ENCODE assay signal across 1 cellular context in the genomic region with DNA sequence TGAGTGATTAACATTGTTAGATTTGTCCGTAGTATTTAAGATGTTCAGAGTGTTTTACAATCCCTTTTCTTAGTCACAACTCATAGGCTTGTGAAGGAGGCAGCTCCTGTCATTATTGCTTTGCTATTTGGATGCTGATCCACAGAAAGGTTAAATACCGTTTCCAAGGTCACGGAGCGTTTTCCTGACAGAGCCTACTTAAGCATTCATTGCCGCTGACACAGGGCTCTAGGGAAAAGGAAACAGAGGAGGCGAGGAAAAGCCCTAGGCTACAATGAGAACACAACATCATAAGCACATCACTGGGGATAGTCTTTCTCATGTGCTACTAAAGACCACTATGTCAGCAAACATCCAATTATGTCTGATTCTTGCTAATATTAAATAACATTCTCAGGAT.
A peak's percentile ranks its signal among the peaks of the same experiment; 100 is the strongest.
TF ChIP-seq lines count a peak whose summit lies in the region.

No MANE protein-coding gene starts in this region.

TF ChIP-seq in neural cell, 6 proteins besides CTCF, POLR2A, EP300 and RAD21:
- TF ChIP-seq, protein P1, sequence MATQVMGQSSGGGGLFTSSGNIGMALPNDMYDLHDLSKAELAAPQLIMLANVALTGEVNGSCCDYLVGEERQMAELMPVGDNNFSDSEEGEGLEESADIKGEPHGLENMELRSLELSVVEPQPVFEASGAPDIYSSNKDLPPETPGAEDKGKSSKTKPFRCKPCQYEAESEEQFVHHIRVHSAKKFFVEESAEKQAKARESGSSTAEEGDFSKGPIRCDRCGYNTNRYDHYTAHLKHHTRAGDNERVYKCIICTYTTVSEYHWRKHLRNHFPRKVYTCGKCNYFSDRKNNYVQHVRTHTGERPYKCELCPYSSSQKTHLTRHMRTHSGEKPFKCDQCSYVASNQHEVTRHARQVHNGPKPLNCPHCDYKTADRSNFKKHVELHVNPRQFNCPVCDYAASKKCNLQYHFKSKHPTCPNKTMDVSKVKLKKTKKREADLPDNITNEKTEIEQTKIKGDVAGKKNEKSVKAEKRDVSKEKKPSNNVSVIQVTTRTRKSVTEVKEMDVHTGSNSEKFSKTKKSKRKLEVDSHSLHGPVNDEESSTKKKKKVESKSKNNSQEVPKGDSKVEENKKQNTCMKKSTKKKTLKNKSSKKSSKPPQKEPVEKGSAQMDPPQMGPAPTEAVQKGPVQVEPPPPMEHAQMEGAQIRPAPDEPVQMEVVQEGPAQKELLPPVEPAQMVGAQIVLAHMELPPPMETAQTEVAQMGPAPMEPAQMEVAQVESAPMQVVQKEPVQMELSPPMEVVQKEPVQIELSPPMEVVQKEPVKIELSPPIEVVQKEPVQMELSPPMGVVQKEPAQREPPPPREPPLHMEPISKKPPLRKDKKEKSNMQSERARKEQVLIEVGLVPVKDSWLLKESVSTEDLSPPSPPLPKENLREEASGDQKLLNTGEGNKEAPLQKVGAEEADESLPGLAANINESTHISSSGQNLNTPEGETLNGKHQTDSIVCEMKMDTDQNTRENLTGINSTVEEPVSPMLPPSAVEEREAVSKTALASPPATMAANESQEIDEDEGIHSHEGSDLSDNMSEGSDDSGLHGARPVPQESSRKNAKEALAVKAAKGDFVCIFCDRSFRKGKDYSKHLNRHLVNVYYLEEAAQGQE (IDR thresholded peaks at IDR 0.05; ENCODE audit: borderline replicate concordance): peak; percentile 99
- TF ChIP-seq POLR2AphosphoS5 (IDR thresholded peaks at IDR 0.05): peak; percentile 75
- no peak for TF ChIP-seq TAF1 (IDR thresholded peaks at IDR 0.05; ENCODE audit: low read depth)
